8 cellular contexts compared by ENCODE assay signal in genomic region chr19:12610540-12611360, GRCh38. TPM values are rescaled to one million over a fixed set of nuclear protein-coding genes. Genes with fewer than 3 reads are reported as not detected.
DNase-seq lines count a peak whose midpoint lies in the region; ATAC-seq, FAIRE-seq and TF ChIP-seq lines count a peak whose summit lies in the region.

Gene ZNF490 (minus strand): TSS chr19:12610813. CDS start chr19:12610680, 133 bp downstream.
Gene ZNF791 (plus strand): TSS chr19:12610920. CDS start chr19:12611080, 160 bp downstream.

- no peaks in the 10 kb centered on the region for H3K9me2 ChIP-seq in OCI-LY1 (ENCODE audit: low read depth, low read length)

- CTCF ChIA-PET in Calu3 (lab: Charles Lee), result interaction anchor here (0.5 kb wide), 1 partner anchor 70 kb away, joined by 4 read pairs; no protein-coding TSS in a partner anchor

- peaks cover 10% of the 10 kb centered on the region for H3K36me3 ChIP-seq in OCI-LY1 (ENCODE audit: insufficient read depth, low read length)

- H3F3A ChIP-seq in OCI-LY1 (ENCODE audit: insufficient read depth, low read length), result peaks cover 3% of the 10 kb centered on the region; the same call in 1 of the 2 replicates

- H3K4me3 Mint-ChIP-seq in Calu3 (ENCODE audit: low read depth, unreplicated experiment), result peak within 1 kb of the TSS; percentile 85

- H3K27ac ChIP-seq in OCI-LY1 (ENCODE audit: low read depth, low read length, poor library complexity, severe bottlenecking), result no peak within 1 kb of the TSS

- H3K9me3 Mint-ChIP-seq in Calu3 (ENCODE audit: low read depth, unreplicated experiment), result no peaks in the 10 kb centered on the region

- H3K4me2 ChIP-seq in OCI-LY1 (ENCODE audit: low read length), result peak within 1 kb of the TSS; percentile 97

- peak within 1 kb of the TSS; percentile 87 for H3K4me3 ChIP-seq in OCI-LY1 (ENCODE audit: low read depth, low read length, poor library complexity, severe bottlenecking)

- H3K79me2 ChIP-seq in OCI-LY1 (ENCODE audit: insufficient read depth, low read length), result no peaks in the 10 kb centered on the region

- no peak for TF ChIP-seq CTCF in Calu3 (IDR thresholded peaks at IDR 0.05; ENCODE audit: unreplicated experiment)
- TF ChIP-seq CTCF in OCI-LY1 (IDR thresholded peaks at IDR 0.05; ENCODE audit: low read length), result no peak

- H2AFZ ChIP-seq in OCI-LY1 (ENCODE audit: low read length), result peak within 1 kb of the TSS; percentile 81; the same call in 1 of the 2 replicates

- H3K27me3 Mint-ChIP-seq in Calu3 (ENCODE audit: unreplicated experiment), result no peaks in the 10 kb centered on the region

- peaks cover 36% of the 10 kb centered on the region for H3K4me1 ChIP-seq in OCI-LY1 (ENCODE audit: insufficient read depth, low read length, severe bottlenecking)

- H3K36me3 Mint-ChIP-seq in Calu3 (ENCODE audit: insufficient read depth, unreplicated experiment), result peaks cover 38% of the 10 kb centered on the region

- peak; percentile 95 for FAIRE-seq in endometrium (lab: Jason Lieb, UNC)

- no peaks in the 10 kb centered on the region for H4K20me1 ChIP-seq in OCI-LY1 (ENCODE audit: insufficient read depth, low read length)

- no peaks in the 10 kb centered on the region for H3K27me3 ChIP-seq in OCI-LY1 (ENCODE audit: insufficient read depth, low read length)

- DNase-seq in Calu3 (peak; percentile 93), HuH-7 (ENCODE audit: low spot score) (peak; percentile 93), mesenteric fat pad (ENCODE audit: low spot score) (peak; percentile 98)
- DNase-seq in activated CD8-positive, alpha-beta memory T cell treated with anti-CD3 and anti-CD28 coated beads, Interleukin-2, amount 50 U/mL, for 4 hours, result peak; percentile 96
- peak; percentile 94 for DNase-seq in stimulated activated CD8-positive, alpha-beta memory T cell treated with anti-CD3 and anti-CD28 coated beads, Interleukin-15, amount 100 ng/mL, for 1 hour (ENCODE audit: low read depth)

- ATAC-seq in GM21447 (IDR thresholded peaks at IDR 0.05; ENCODE audit: unreplicated experiment), result peak; percentile 79

- H3K27ac Mint-ChIP-seq in Calu3 (ENCODE audit: unreplicated experiment), result peak within 1 kb of the TSS; percentile 94

- peak within 1 kb of the TSS; percentile 84 for H3K9ac ChIP-seq in OCI-LY1 (ENCODE audit: low read length)

- H3K9me3 ChIP-seq in OCI-LY1 (ENCODE audit: low read length), result no peaks in the 10 kb centered on the region

- BruUV-seq in Calu3 (replicated peaks; lab: Mats Ljungman, UMichigan), result TSS peak; percentile 65

- H3K4me1 Mint-ChIP-seq in Calu3 (ENCODE audit: low read depth, unreplicated experiment), result no peaks in the 10 kb centered on the region

- intact Hi-C loops in Calu3 (cut with micrococcal nuclease; ENCODE audit: unreplicated experiment), result no loop called here

RNA-seq across cellular contexts. Expression of gene ZNF490, which starts in this region (rescaled TPM):
- 5.4 and 6.3 TPM in 2 replicates for total RNA-seq in Calu3 (2022)
- total RNA-seq in mesenteric fat pad, result 4.6 TPM

RNA-seq across cellular contexts. Expression of gene ZNF791, which starts in this region (rescaled TPM):
- total RNA-seq in Calu3 (2022) (15.8 and 16.2 TPM in 2 replicates), mesenteric fat pad (24.1 TPM)
